Comparison of ENCODE assay signal across 24 cellular contexts in genomic region chr16:71712501-71712900, GRCh38. TPM values are rescaled to one million over a fixed set of nuclear protein-coding genes. Genes with fewer than 3 reads are reported as not detected.
DNase-seq lines count a peak whose midpoint lies in the region; ATAC-seq, FAIRE-seq and TF ChIP-seq lines count a peak whose summit lies in the region.
"Had no signal": no experiment of that assay in that cellular context is flagged by ENCODE, and none has a peak within 500 bp of the region (broad histone marks: within the 10 kb centered on the region; RNA-seq: fewer than 3 reads in every experiment).

No MANE protein-coding gene starts in this region.

- H3K9ac ChIP-seq in HUES48 (ENCODE audit: low read depth, low read length) (no peak overlapping the region), SK-N-MC (ENCODE audit: insufficient read length) (no peak overlapping the region), iPS-20b (ENCODE audit: low read depth, low read length) (peak overlapping the region; percentile 35; the same call in 1 of the 2 replicates), colonic mucosa (ENCODE audit: low read depth in 2 of 2, low read length in 2 of 2) (no peak overlapping the region)
- H3K9ac ChIP-seq: BLaER1 treated with 17β-estradiol and CSF1 and Interleukin-3, amounts not matched to agents 10 nM and 100 nM had no signal

- H3K4me1 ChIP-seq in HUES48 (ENCODE audit: control insufficient read depth, insufficient read depth, low read length) (peaks cover 52% of the 10 kb centered on the region), iPS-20b (ENCODE audit: insufficient read depth, low read length) (peaks cover 37% of the 10 kb centered on the region; the same call in 1 of the 2 replicates), colonic mucosa (peaks cover 7% of the 10 kb centered on the region)

- DNase-seq in GM12892 (ENCODE audit: insufficient read length) (no peak), SK-N-MC (ENCODE audit: low read depth, low spot score) (no peak), SIG-M5 treated with dmso at 0.1 percent for 504 hours (lab: John Stamatoyannopoulos, UW; ENCODE audit: unreplicated experiment) (no peak), colonic mucosa (no peak), NCI-H1694 treated with DMSO at 0.1 percent for 48 hours (lab: John Stamatoyannopoulos, UW) (no peak)
- DNase-seq: AML-193; CD4-positive, alpha-beta T cell; DMS53; GDM1; NCI-H1105 treated with DMSO at 0.1 percent for 48 hours; NCI-H146; NCI-H2029; NCI-H446; NCI-H526; NCI-H82; SHP77 had no signal

- intact Hi-C loops in colonic mucosa (cut with DNase I), result no loop called here

- H3K9me3 ChIP-seq in HUES48 (ENCODE audit: control insufficient read depth, insufficient read depth, low read length), result no peaks in the 10 kb centered on the region
- H3K9me3 ChIP-seq in SK-N-MC (ENCODE audit: low read depth, low read length), result no peaks in the 10 kb centered on the region
- no peaks in the 10 kb centered on the region for H3K9me3 ChIP-seq in iPS-20b (ENCODE audit: insufficient read depth, low read depth, low read length)
- no peaks in the 10 kb centered on the region for H3K9me3 ChIP-seq in colonic mucosa
- H3K9me3 ChIP-seq: BLaER1 treated with 17β-estradiol and CSF1 and Interleukin-3, amounts not matched to agents 10 nM and 100 nM had no signal

- H3K4me3 ChIP-seq in HUES48 (ENCODE audit: low read depth, low read length) (peak overlapping the region; percentile 23; the same call in 1 of the 2 replicates), SK-N-MC (no peak overlapping the region), iPS-20b (ENCODE audit: low read length) (peak overlapping the region; percentile 35; the same call in 1 of the 2 replicates), colonic mucosa (no peak overlapping the region)
- H3K4me3 ChIP-seq: BLaER1 treated with 17β-estradiol and CSF1 and Interleukin-3, amounts not matched to agents 10 nM and 100 nM; GM12878 had no signal

- TF ChIP-seq POLR2A in GM12892 (IDR thresholded peaks at IDR 0.05; ENCODE audit: low read depth, low read length), result no peak

- H3K36me3 ChIP-seq in HUES48 (ENCODE audit: control insufficient read depth, insufficient read depth, low read length), result peaks cover 12% of the 10 kb centered on the region
- H3K36me3 ChIP-seq in SK-N-MC (ENCODE audit: insufficient read depth, low read length), result no peaks in the 10 kb centered on the region; the same call in 1 of the 2 replicates
- peaks cover 12% of the 10 kb centered on the region; the same call in 1 of the 2 replicates for H3K36me3 ChIP-seq in iPS-20b (ENCODE audit: insufficient read depth, low read depth, low read length)
- no peaks in the 10 kb centered on the region for H3K36me3 ChIP-seq in colonic mucosa

- H3K27ac ChIP-seq in HUES48 (ENCODE audit: low read depth, low read length), result peak overlapping the region; percentile 74
- H3K27ac ChIP-seq in SK-N-MC, result peak overlapping the region; percentile 46; the same call in 1 of the 2 replicates
- H3K27ac ChIP-seq in iPS-20b (ENCODE audit: low read length), result no peak overlapping the region
- H3K27ac ChIP-seq in colonic mucosa, result no peak overlapping the region
- H3K27ac ChIP-seq: BLaER1 treated with 17β-estradiol and CSF1 and Interleukin-3, amounts not matched to agents 10 nM and 100 nM; RWPE1 had no signal

- peak; percentile 33 for FAIRE-seq in GM12892 (lab: Jason Lieb, UNC)
- FAIRE-seq: D721Med had no signal

- H3K27me3 ChIP-seq in HUES48 (ENCODE audit: control insufficient read depth, insufficient read depth, low read length) (no peaks in the 10 kb centered on the region), iPS-20b (ENCODE audit: insufficient read depth, low read length) (no peaks in the 10 kb centered on the region), colonic mucosa (no peaks in the 10 kb centered on the region)
- H3K27me3 ChIP-seq: BLaER1 treated with 17β-estradiol and CSF1 and Interleukin-3, amounts not matched to agents 10 nM and 100 nM had no signal

- ATAC-seq in activated CD4-positive, CD25-positive, alpha-beta regulatory T cell treated with anti-CD3 and anti-CD28 coated beads, Interleukin-2, amount 50 U/mL, for 24 hours, result no peak
- ATAC-seq: Panc1 had no signal

- no peak for TF ChIP-seq CTCF in colonic mucosa (IDR thresholded peaks at IDR 0.05)

RNA-seq across cellular contexts. Expression of gene PHLPP2, which starts 12.0 kb away (rescaled TPM):
- polyA plus RNA-seq in GM12892 (2012; ENCODE audit: missing spikeins), result 4.6 TPM
- 10 to 100 TPM; 23.5 to 53.1 TPM for total RNA-seq in colonic mucosa

Comparison
In these comparisons a context has a peak if more than half of its experiments do, and no peak if none do; other contexts are left out.
1. H3K27ac ChIP-seq: peak in HUES48 (single experiment) and SK-N-MC (single experiment); none in iPS-20b (single experiment) and colonic mucosa (single experiment).
2. H3K4me3 ChIP-seq: peak in HUES48 (single experiment) and iPS-20b (single experiment); none in SK-N-MC (single experiment) and colonic mucosa (single experiment).